ENCODE assay signal across 8 cellular contexts in genomic region chr1:111516008-111516535, GRCh38. TPM values are rescaled to one million over a fixed set of nuclear protein-coding genes. Genes with fewer than 3 reads are reported as not detected.
A peak's percentile ranks its signal among the peaks of the same experiment; 100 is the strongest.
DNase-seq lines count a peak whose midpoint lies in the region; ATAC-seq and TF ChIP-seq lines count a peak whose summit lies in the region.

No MANE protein-coding gene starts in this region.

- no peak overlapping the region for H2BK5ac ChIP-seq in trophoblast cell (ENCODE audit: low read depth, low read length, poor library complexity)

- H3K9me3 Mint-ChIP-seq in T-helper 2 cell treated with Interferon-gamma antibody and Interleukin-4, amounts not matched to agents 5 μg/mL and 100 μg/mL, for 36 hours: no peaks in the 10 kb centered on the region

- peak overlapping the region; percentile 60 to 81 for H3K27ac ChIP-seq in esophagus (ENCODE audit: low read depth in 2 of 2, low read length in 1 of 2)
- H3K27ac ChIP-seq in muscle layer of colon (ENCODE audit: low read depth, low read length): peak overlapping the region; percentile 44
- no peak overlapping the region for H3K27ac ChIP-seq in trophoblast cell (ENCODE audit: low read depth, low read length)

- H3K4ac ChIP-seq in trophoblast cell (ENCODE audit: low read depth, low read length): no peak overlapping the region

- H3K9ac ChIP-seq in muscle layer of colon (ENCODE audit: low read length) (no peak overlapping the region), trophoblast cell (ENCODE audit: low read length) (no peak overlapping the region)

- H2BK12ac ChIP-seq in trophoblast cell (ENCODE audit: low read length): no peak overlapping the region

- POLR2A ChIA-PET in GM10248 (lab: Yijun Ruan, JAX): interaction anchor here (0.5 kb wide), 1 partner anchor 126 kb away, joined by 3 read pairs; no protein-coding TSS in a partner anchor

- H3K79me1 ChIP-seq in trophoblast cell (ENCODE audit: low read length): no peaks in the 10 kb centered on the region

- H3K9me3 ChIP-seq in esophagus (ENCODE audit: control insufficient read depth in 2 of 2, insufficient read depth in 1 of 2, low read depth in 1 of 2, low read length in 1 of 2) (no peaks in the 10 kb centered on the region), muscle layer of colon (ENCODE audit: low read length) (no peaks in the 10 kb centered on the region), trophoblast cell (ENCODE audit: insufficient read depth, low read depth, low read length) (peaks cover 2% of the 10 kb centered on the region)

- CTCF ChIA-PET in GM10248 (lab: Yijun Ruan, JAX): interaction anchor here (0.6 to 5.9 kb wide), 18 partner anchors 8 to 212 kb away, joined by 3 to 64 read pairs (median 4); no protein-coding TSS in a partner anchor

- H4K8ac ChIP-seq in trophoblast cell (ENCODE audit: low read depth, low read length): no peak overlapping the region

- no peak overlapping the region for H4K12ac ChIP-seq in trophoblast cell (ENCODE audit: low read depth, low read length)

- H3K18ac ChIP-seq in trophoblast cell (ENCODE audit: low read length): no peak overlapping the region

- H3K4me1 ChIP-seq in esophagus (ENCODE audit: control insufficient read depth in 2 of 2, insufficient read depth in 2 of 2, low read length in 1 of 2) (peaks cover 5 to 10% of the 10 kb centered on the region in 2 donors), muscle layer of colon (ENCODE audit: insufficient read depth, low read length) (peaks cover 20% of the 10 kb centered on the region), trophoblast cell (ENCODE audit: control insufficient read depth in 1 of 2, insufficient read depth in 2 of 2, low read length in 2 of 2) (no peaks in the 10 kb centered on the region)

- H3K4me1 Mint-ChIP-seq in T-helper 2 cell treated with Interferon-gamma antibody and Interleukin-4, amounts not matched to agents 5 μg/mL and 100 μg/mL, for 36 hours (ENCODE audit: low read depth): peaks cover 43% of the 10 kb centered on the region

- H3K23ac ChIP-seq in trophoblast cell (ENCODE audit: low read length): no peak overlapping the region

- no peak overlapping the region for H3K4me2 ChIP-seq in trophoblast cell (ENCODE audit: low read length)

- ATAC-seq in HG02870 (IDR thresholded peaks at IDR 0.05; ENCODE audit: unreplicated experiment): peak; percentile 39

- DNase-seq in GM10248 (ENCODE audit: extremely low spot score): peak; percentile 62
- DNase-seq in T-helper 2 cell treated with Interferon-gamma antibody and Interleukin-4, amounts not matched to agents 5 μg/mL and 100 μg/mL, for 36 hours (ENCODE audit: low spot score): no peak
- no peak for DNase-seq in SW480 (ENCODE audit: low spot score)
- DNase-seq in trophoblast cell: no peak
- DNase-seq in NCI-H446 treated with DMSO at 0.1 percent for 48 hours (lab: John Stamatoyannopoulos, UW): no peak

- H3K4me3 ChIP-seq in esophagus (ENCODE audit: low read depth in 1 of 2, low read length in 2 of 2) (peak overlapping the region in 1 of 2 donors; percentile 24), muscle layer of colon (ENCODE audit: low read depth in 1 of 2, low read length in 2 of 2) (peak overlapping the region; percentile 41 to 52), trophoblast cell (ENCODE audit: low read depth, low read length) (no peak overlapping the region)

- no peaks in the 10 kb centered on the region for H3K36me3 ChIP-seq in esophagus (ENCODE audit: control insufficient read depth in 2 of 2, insufficient read depth in 2 of 2, low read length in 1 of 2)
- no peaks in the 10 kb centered on the region for H3K36me3 ChIP-seq in muscle layer of colon (ENCODE audit: insufficient read depth, low read length)
- H3K36me3 ChIP-seq in trophoblast cell (ENCODE audit: control insufficient read depth in 1 of 2, insufficient read depth in 2 of 2, low read length in 2 of 2): no peaks in the 10 kb centered on the region

- no peak overlapping the region for H4K91ac ChIP-seq in trophoblast cell (ENCODE audit: low read depth, low read length)

- no peaks in the 10 kb centered on the region for H3K79me2 ChIP-seq in trophoblast cell (ENCODE audit: control insufficient read depth, insufficient read depth, low read length, poor library complexity)

- 23 to 26% methylated on average over 13 of the region's 13 CpGs for WGBS in esophagus, 2 donors
- no CpG with 5 or more reads among the region's 13 CpGs for WGBS in trophoblast cell (ENCODE audit: extremely low coverage, insufficient coverage, insufficient read length)

- H3K27me3 ChIP-seq in esophagus (ENCODE audit: control insufficient read depth in 1 of 2, insufficient read depth in 2 of 2, low read length in 2 of 2) (no peaks in the 10 kb centered on the region), muscle layer of colon (ENCODE audit: control insufficient read depth in 1 of 2, insufficient read depth in 2 of 2, low read length in 2 of 2) (no peaks in the 10 kb centered on the region), trophoblast cell (ENCODE audit: insufficient read depth, low read length) (no peaks in the 10 kb centered on the region)

- H3K27ac Mint-ChIP-seq in T-helper 2 cell treated with Interferon-gamma antibody and Interleukin-4, amounts not matched to agents 5 μg/mL and 100 μg/mL, for 36 hours: peak overlapping the region; percentile 49

- H2AFZ ChIP-seq in trophoblast cell (ENCODE audit: insufficient read depth, low read length, poor library complexity): no peak overlapping the region

- H3K4me3 Mint-ChIP-seq in T-helper 2 cell treated with Interferon-gamma antibody and Interleukin-4, amounts not matched to agents 5 μg/mL and 100 μg/mL, for 36 hours: peak overlapping the region; percentile 55

- TF ChIP-seq CTCF in GM10248 (IDR thresholded peaks at IDR 0.05; ENCODE audit: control extremely low read depth, extremely low read depth, low read depth, missing control alignments): peak; percentile 41

- no peak overlapping the region for H2AK5ac ChIP-seq in trophoblast cell (ENCODE audit: low read length)

- H3K14ac ChIP-seq in trophoblast cell (ENCODE audit: low read length): no peak overlapping the region

- no peaks in the 10 kb centered on the region for H3K27me3 Mint-ChIP-seq in T-helper 2 cell treated with Interferon-gamma antibody and Interleukin-4, amounts not matched to agents 5 μg/mL and 100 μg/mL, for 36 hours (ENCODE audit: low read depth)

- no peak overlapping the region for H2BK120ac ChIP-seq in trophoblast cell (ENCODE audit: insufficient read depth, low read length, poor library complexity)

- H3K36me3 Mint-ChIP-seq in T-helper 2 cell treated with Interferon-gamma antibody and Interleukin-4, amounts not matched to agents 5 μg/mL and 100 μg/mL, for 36 hours (ENCODE audit: low read depth): no peaks in the 10 kb centered on the region

RNA-seq across cellular contexts. Expression of gene ADORA3, which starts 12.6 kb away (rescaled TPM):
- under 1 TPM; 0.94 to 0.99 TPM for polyA plus RNA-seq in esophagus
- polyA plus RNA-seq in trophoblast cell (2013): not detected in 2 replicates

RNA-seq across cellular contexts. Expression of gene TMIGD3, which starts 12.6 kb away (rescaled TPM):
- polyA plus RNA-seq in esophagus: under 1 TPM; 0.31 to 0.79 TPM
- polyA plus RNA-seq in trophoblast cell (2013): not detected in 2 replicates

RNA-seq across cellular contexts. Expression of gene C1orf162, which starts 42.3 kb away (rescaled TPM):
- polyA plus RNA-seq in esophagus: 1 to 10 TPM; 3.5 to 4.8 TPM
- 0.31 and 0.55 TPM in 2 replicates for polyA plus RNA-seq in trophoblast cell (2013)
